9 cellular contexts compared by ENCODE assay signal in genomic region chr6:16681260-16681873, GRCh38.
DNase-seq lines count a peak whose midpoint lies in the region; ATAC-seq lines count a peak whose summit lies in the region.
"Had no signal": no experiment of that assay in that cellular context is flagged by ENCODE, and none has a peak within 500 bp of the region (broad histone marks: within the 10 kb centered on the region; RNA-seq: fewer than 3 reads in every experiment).

No MANE protein-coding gene starts in this region.

- no peaks in the 10 kb centered on the region for H3K9me3 ChIP-seq in SJCRH30 (replicated peaks)

- no peaks in the 10 kb centered on the region for H3K27me3 ChIP-seq in SJCRH30

- H3K27ac ChIP-seq in caudate nucleus (ENCODE audit: low read depth, low read length) (peak overlapping the region; percentile 18), SJCRH30 (no peak overlapping the region)

- ATAC-seq in GM18870 (IDR thresholded peaks at IDR 0.05; ENCODE audit: unreplicated experiment) = no peak
- ATAC-seq in GM21737 (IDR thresholded peaks at IDR 0.05; ENCODE audit: unreplicated experiment) = no peak

- H3K36me3 ChIP-seq in SJCRH30 = no peaks in the 10 kb centered on the region

- H3K4me3 ChIP-seq in SJCRH30 = no peak overlapping the region

- DNase-seq in Daoy (ENCODE audit: low read depth) (peak; percentile 90), NCI-H187 (lab: John Stamatoyannopoulos, UW) (peak; percentile 13 to 14), caudate nucleus (lab: John Stamatoyannopoulos, UW) (peak in 3 of 61 donors; percentile 31 to 50 (median 49)), non-pigmented ciliary epithelial cell (ENCODE audit: low read depth) (peak; percentile 86), SJCRH30 (no peak), NAMALWA (ENCODE audit: low spot score) (no peak)
- DNase-seq: activated naive CD8-positive, alpha-beta T cell treated with anti-CD3 and anti-CD28 coated beads, Interleukin-2, amount 10 ng/mL, durations not matched to agents 7 days and 5 days had no signal

- no peaks in the 10 kb centered on the region for H3K4me1 ChIP-seq in SJCRH30

Comparison
In these comparisons a context has a peak if more than half of its experiments do, and no peak if none do; other contexts are left out.
1. DNase-seq: peak in Daoy (single experiment), NCI-H187 (2 of 2) and non-pigmented ciliary epithelial cell (single experiment); none in SJCRH30 (0 of 2) and NAMALWA (single experiment).